In genomic region chr17:16521070-16521727, GRCh38 we compare ENCODE assay signal across 8 cellular contexts. TPM values are rescaled to one million over a fixed set of nuclear protein-coding genes. Genes with fewer than 3 reads are reported as not detected.
DNase-seq lines count a peak whose midpoint lies in the region; ATAC-seq, FAIRE-seq and TF ChIP-seq lines count a peak whose summit lies in the region.

No MANE protein-coding gene starts in this region.

- peak overlapping the region in 1 of 2 donors; percentile 4 for H3K9ac ChIP-seq in kidney (ENCODE audit: low read length in 2 of 2)

- H3K4me1 ChIP-seq in kidney (ENCODE audit: control insufficient read depth in 1 of 2, insufficient read depth in 1 of 2, low read depth in 1 of 2, low read length in 2 of 2): peaks cover 0 to 3% of the 10 kb centered on the region in 2 donors

- H3K27ac ChIP-seq in kidney (ENCODE audit: low read depth in 2 of 2, low read length in 2 of 2): no peak overlapping the region

- peak; percentile 82 for FAIRE-seq in kidney (lab: Jason Lieb, UNC)

- DNase-seq in EL (peak; percentile 88), NCI-H2227 (lab: John Stamatoyannopoulos, UW; ENCODE audit: unreplicated experiment) (peak; percentile 74), cardiac fibroblast (ENCODE audit: low read depth in 2 of 2) (peak; percentile 93 to 94), kidney (no peak)
- DNase-seq in stimulated activated CD4-positive, alpha-beta T cell treated with anti-CD3 and anti-CD28 coated beads, Interleukin-1b, Interleukin-23, amount 100 ng/mL, for 48 hours: peak; percentile 66

- TF ChIP-seq CTCF in WI38 (IDR thresholded peaks at IDR 0.05; ENCODE audit: low read depth, low read length) (peak; percentile 86), cardiac fibroblast (IDR thresholded peaks at IDR 0.05; ENCODE audit: low read depth, low read length) (peak; percentile 90), kidney (IDR thresholded peaks at IDR 0.05; ENCODE audit: borderline replicate concordance, extremely low read depth, insufficient read depth) (peak; percentile 94)

- H3K36me3 ChIP-seq in kidney (ENCODE audit: control insufficient read depth in 1 of 2, insufficient read depth in 2 of 2, low read length in 2 of 2): no peaks in the 10 kb centered on the region

- ATAC-seq in HG02678 (IDR thresholded peaks at IDR 0.05; ENCODE audit: unreplicated experiment) (peak; percentile 53), HG03521 (IDR thresholded peaks at IDR 0.05; ENCODE audit: unreplicated experiment) (no peak)

- no peak overlapping the region for H3K4me3 ChIP-seq in WI38 (ENCODE audit: low read depth, low read length)
- no peak overlapping the region for H3K4me3 ChIP-seq in cardiac fibroblast (replicated peaks in 1 of 2; ENCODE audit: low read depth in 2 of 2, low read length in 2 of 2)
- H3K4me3 ChIP-seq in kidney (ENCODE audit: low read length in 2 of 2): no peak overlapping the region

- H3K9me3 ChIP-seq in kidney (ENCODE audit: control insufficient read depth in 1 of 2, low read length in 2 of 2): no peaks in the 10 kb centered on the region

- intact Hi-C loops in kidney (cut with DNase I): loop anchor here (5.0 kb wide), 1 partner anchor 69 kb away; no protein-coding TSS in a partner anchor

RNA-seq across cellular contexts. Expression of gene LRRC75A, which starts 29.2 kb away (rescaled TPM):
- total RNA-seq in kidney: 2.5 TPM
- 2.6 TPM for polyA plus RNA-seq in kidney (ENCODE audit: insufficient read depth, low read depth, low replicate concordance)

RNA-seq across cellular contexts. Expression of gene ZNF287, which starts 47.8 kb away (rescaled TPM):
- 8.7 TPM for total RNA-seq in kidney
- 9.2 TPM for polyA plus RNA-seq in kidney (ENCODE audit: insufficient read depth, low read depth, low replicate concordance)
